22 cellular contexts compared by ENCODE assay signal in genomic region chr12:89919241-89919906, GRCh38.
DNase-seq lines count a peak whose midpoint lies in the region; TF ChIP-seq lines count a peak whose summit lies in the region.
"Had no signal": no experiment of that assay in that cellular context is flagged by ENCODE, and none has a peak within 500 bp of the region (broad histone marks: within the 10 kb centered on the region; RNA-seq: fewer than 3 reads in every experiment).

No MANE protein-coding gene starts in this region.

- CTCF ChIA-PET in MCF 10A (lab: Yijun Ruan, JAX): interaction anchor here (1.0 kb wide), 1 partner anchor 47 kb away, joined by 3 read pairs; no protein-coding TSS in a partner anchor

- H3K36me3 ChIP-seq in OCI-LY1 (ENCODE audit: insufficient read depth, low read length) (no peaks in the 10 kb centered on the region), testis (ENCODE audit: low read depth, missing control alignments) (no peaks in the 10 kb centered on the region)
- H3K36me3 ChIP-seq: uterus had no signal

- 58 to 73% methylated on average over 26 of the region's 26 CpGs for WGBS in testis, 2 donors

- H3K9me3 ChIP-seq in OCI-LY1 (ENCODE audit: low read length) (no peaks in the 10 kb centered on the region), testis (no peaks in the 10 kb centered on the region)
- H3K9me3 ChIP-seq: A549, uterus had no signal

- no peaks in the 10 kb centered on the region for H3F3A ChIP-seq in OCI-LY1 (ENCODE audit: insufficient read depth, low read length)

- no peak overlapping the region for H3K4me3 ChIP-seq in OCI-LY1 (ENCODE audit: low read depth, low read length, poor library complexity, severe bottlenecking)
- H3K4me3 ChIP-seq in testis: peak overlapping the region; percentile 17 to 30
- H3K4me3 ChIP-seq: A549, uterus had no signal

- H3K27me3 ChIP-seq in OCI-LY1 (ENCODE audit: insufficient read depth, low read length): no peaks in the 10 kb centered on the region
- H3K27me3 ChIP-seq in testis: no peaks in the 10 kb centered on the region
- H3K27me3 ChIP-seq: uterus had no signal

- no peaks in the 10 kb centered on the region for H3K79me2 ChIP-seq in OCI-LY1 (ENCODE audit: insufficient read depth, low read length)

- H3K9me2 ChIP-seq in OCI-LY1 (ENCODE audit: low read depth, low read length): no peaks in the 10 kb centered on the region

- H3K4me2 ChIP-seq in OCI-LY1 (ENCODE audit: low read length): peak overlapping the region; percentile 21; the same call in 1 of the 2 replicates

- no peaks in the 10 kb centered on the region for H3K27me3 Mint-ChIP-seq in MCF 10A (ENCODE audit: insufficient read depth, unreplicated experiment)
- H3K27me3 Mint-ChIP-seq: activated CD4-positive, alpha-beta memory T cell treated with anti-CD3 and anti-CD28 coated beads for 36 hours; activated naive CD4-positive, alpha-beta T cell treated with anti-CD3 and anti-CD28 coated beads, Interleukin-2, amount 50 U/mL, for 24 hours; activated T-cell treated with anti-CD3 and anti-CD28 coated beads, Interleukin-2, amount 50 U/mL, for 24 hours; IgD-negative memory B cell had no signal

- H3K4me3 Mint-ChIP-seq in MCF 10A (ENCODE audit: unreplicated experiment): no peak overlapping the region
- H3K4me3 Mint-ChIP-seq: activated CD4-positive, alpha-beta memory T cell treated with anti-CD3 and anti-CD28 coated beads for 36 hours; activated naive CD4-positive, alpha-beta T cell treated with anti-CD3 and anti-CD28 coated beads, Interleukin-2, amount 50 U/mL, for 24 hours; activated T-cell treated with anti-CD3 and anti-CD28 coated beads, Interleukin-2, amount 50 U/mL, for 24 hours; endodermal cell had no signal

- no peak for TF ChIP-seq POLR2A in testis (IDR thresholded peaks at IDR 0.05)

- no TSS peak for BruUV-seq in MCF 10A (replicated peaks; lab: Mats Ljungman, UMichigan)

- intact Hi-C loops in MCF 10A (cut with micrococcal nuclease): no loop called here
- intact Hi-C loops in testis (cut with DNase I; ENCODE audit: low total_unique reads): no loop called here

- DNase-seq in T47D (ENCODE audit: low read depth in 1 of 2, low spot score in 1 of 2) (peak; percentile 66 to 96), MCF 10A (ENCODE audit: unreplicated experiment) (no peak), islet precursor cell (peak; percentile 64), testis (peak; percentile 30), mucosa of gallbladder (ENCODE audit: low spot score) (no peak), NCI-H446 (lab: John Stamatoyannopoulos, UW) (no peak), NCI-H2081 treated with DMSO at 0.1 percent for 48 hours (lab: John Stamatoyannopoulos, UW) (no peak)
- DNase-seq: activated CD4-positive, alpha-beta memory T cell treated with anti-CD3 and anti-CD28 coated beads for 36 hours; activated T-cell treated with anti-CD3 and anti-CD28 coated beads, Interleukin-2, amount 50 U/mL, for 24 hours; C1 segment of cervical spinal cord; DMS153; endodermal cell; head of caudate nucleus; NCI-H1694 treated with DMSO at 0.1 percent for 48 hours; RPMI8226; stimulated activated CD4-positive, alpha-beta T cell treated with anti-CD3 and anti-CD28 coated beads, Interleukin-2, amount 100 ng/mL, for 24 hours; uterus had no signal

- POLR2A ChIA-PET in MCF 10A (lab: Yijun Ruan, JAX): interaction anchor here (0.7 to 1.2 kb wide), 2 partner anchors 90 to 210 kb away, joined by 3 read pairs; no protein-coding TSS in a partner anchor

- no peaks in the 10 kb centered on the region for H3K9me3 Mint-ChIP-seq in MCF 10A (ENCODE audit: unreplicated experiment)
- H3K9me3 Mint-ChIP-seq: activated CD4-positive, alpha-beta memory T cell treated with anti-CD3 and anti-CD28 coated beads for 36 hours; activated naive CD4-positive, alpha-beta T cell treated with anti-CD3 and anti-CD28 coated beads, Interleukin-2, amount 50 U/mL, for 24 hours; activated T-cell treated with anti-CD3 and anti-CD28 coated beads, Interleukin-2, amount 50 U/mL, for 24 hours; endodermal cell had no signal

- peaks cover 57% of the 10 kb centered on the region for H3K4me1 ChIP-seq in OCI-LY1 (ENCODE audit: insufficient read depth, low read length, severe bottlenecking)
- no peaks in the 10 kb centered on the region for H3K4me1 ChIP-seq in testis
- H3K4me1 ChIP-seq: uterus had no signal

- in situ Hi-C loops in T47D (cut with HindIII; ENCODE audit: low pct_unique_long_range_greater_than_20kb, low sequenced_read_pairs): no loop called here

- H3K9ac ChIP-seq in OCI-LY1 (ENCODE audit: low read length): no peak overlapping the region; the same call in 1 of the 2 replicates

- H3K4me1 Mint-ChIP-seq in MCF 10A (ENCODE audit: insufficient read depth, unreplicated experiment): peaks cover 5% of the 10 kb centered on the region

- H2AFZ ChIP-seq in OCI-LY1 (ENCODE audit: low read length): peak overlapping the region; percentile 7; the same call in 1 of the 2 replicates

- TF ChIP-seq CTCF in MCF 10A (IDR thresholded peaks at IDR 0.05; ENCODE audit: unreplicated experiment): no peak
- no peak for TF ChIP-seq CTCF in OCI-LY1 (IDR thresholded peaks at IDR 0.05; ENCODE audit: low read length)
- no peak for TF ChIP-seq CTCF in testis (IDR thresholded peaks at IDR 0.05)

- H3K27ac ChIP-seq in OCI-LY1 (ENCODE audit: low read depth, low read length, poor library complexity, severe bottlenecking): peak overlapping the region; percentile 88
- no peak overlapping the region for H3K27ac ChIP-seq in testis
- H3K27ac ChIP-seq: A549, HL-60, uterus had no signal

- H4K20me1 ChIP-seq in OCI-LY1 (ENCODE audit: insufficient read depth, low read length): no peaks in the 10 kb centered on the region

- no peaks in the 10 kb centered on the region for H3K36me3 Mint-ChIP-seq in MCF 10A (ENCODE audit: insufficient read depth, unreplicated experiment)
- H3K36me3 Mint-ChIP-seq: activated CD4-positive, alpha-beta memory T cell treated with anti-CD3 and anti-CD28 coated beads for 36 hours; activated naive CD4-positive, alpha-beta T cell treated with anti-CD3 and anti-CD28 coated beads, Interleukin-2, amount 50 U/mL, for 24 hours had no signal

- no peak overlapping the region for H3K27ac Mint-ChIP-seq in MCF 10A (ENCODE audit: low read depth, unreplicated experiment)
- H3K27ac Mint-ChIP-seq: activated CD4-positive, alpha-beta memory T cell treated with anti-CD3 and anti-CD28 coated beads for 36 hours; activated naive CD4-positive, alpha-beta T cell treated with anti-CD3 and anti-CD28 coated beads, Interleukin-2, amount 50 U/mL, for 24 hours; activated T-cell treated with anti-CD3 and anti-CD28 coated beads, Interleukin-2, amount 50 U/mL, for 24 hours; endodermal cell had no signal

Comparison
In these comparisons a context has a peak if more than half of its experiments do, and no peak if none do; other contexts are left out.
1. DNase-seq: peak in T47D (2 of 2), islet precursor cell (single experiment) and testis (single experiment); none in MCF 10A (single experiment), mucosa of gallbladder (single experiment), NCI-H446 (0 of 2) and NCI-H2081 treated with DMSO at 0.1 percent for 48 hours (single experiment).